In genomic region chr12:57175428-57176138, GRCh38 we compare ENCODE assay signal across 8 cellular contexts. TPM values are rescaled to one million over a fixed set of nuclear protein-coding genes. Genes with fewer than 3 reads are reported as not detected.
A peak's percentile ranks its signal among the peaks of the same experiment; 100 is the strongest.
DNase-seq lines count a peak whose midpoint lies in the region; ATAC-seq and TF ChIP-seq lines count a peak whose summit lies in the region.

No MANE protein-coding gene starts in this region.

- 63% methylated on average over 29 of the region's 29 CpGs for WGBS in liver

- no peaks in the 10 kb centered on the region for H3K27me3 ChIP-seq in liver (ENCODE audit: control insufficient read depth in 4 of 4, insufficient read depth in 4 of 4, low read length in 3 of 4)

- DNase-seq in NCI-H2081 (lab: John Stamatoyannopoulos, UW) (peak; percentile 84 to 94), dermis blood vessel endothelial cell (peak; percentile 78)
- peak; percentile 4 to 15 for DNase-seq in stimulated activated CD8-positive, alpha-beta memory T cell treated with anti-CD3 and anti-CD28 coated beads, Interleukin-15, amount 100 ng/mL, for 48 hours (ENCODE audit: low read depth in 2 of 2)

- no peak overlapping the region for H3K9ac ChIP-seq in liver (ENCODE audit: low read depth in 1 of 2, low read length in 2 of 2)

- no peaks in the 10 kb centered on the region for H3K9me3 ChIP-seq in liver (ENCODE audit: control insufficient read depth in 4 of 4, low read length in 3 of 4)

- peak; percentile 69 to 81 for TF ChIP-seq RAD21 in liver (IDR thresholded peaks at IDR 0.05)

- H3K4me1 ChIP-seq in liver (ENCODE audit: control insufficient read depth in 4 of 4, insufficient read depth in 4 of 4, low read length in 3 of 4), result no peaks in the 10 kb centered on the region

- H3K4me3 ChIP-seq in WI38 (ENCODE audit: low read depth, low read length), result no peak overlapping the region
- H3K4me3 ChIP-seq in liver (ENCODE audit: low read depth in 1 of 3, low read length in 3 of 3), result no peak overlapping the region

- no peak for TF ChIP-seq POLR2A in GM18505 (IDR thresholded peaks at IDR 0.05; ENCODE audit: borderline replicate concordance, extremely low read depth, insufficient read depth, insufficient read length)

- no peak overlapping the region for H3K27ac ChIP-seq in liver (ENCODE audit: low read depth in 1 of 2, low read length in 2 of 2)

- TF ChIP-seq CTCF in GM12874 (IDR thresholded peaks at IDR 0.05; ENCODE audit: insufficient read depth, low read depth, low read length) (peak; percentile 60), WI38 (IDR thresholded peaks at IDR 0.05; ENCODE audit: low read depth, low read length) (peak; percentile 75), liver (IDR thresholded peaks at IDR 0.05; ENCODE audit: low read depth, low read length, missing input control) (peak; percentile 50)

- ATAC-seq in GM18505 (IDR thresholded peaks at IDR 0.05; ENCODE audit: unreplicated experiment) (no peak), HG03565 (IDR thresholded peaks at IDR 0.05; ENCODE audit: unreplicated experiment) (no peak)

- peaks cover 32 to 93% (median 47%) of the 10 kb centered on the region in 4 donors for H3K36me3 ChIP-seq in liver (ENCODE audit: control insufficient read depth in 4 of 4, insufficient read depth in 3 of 4, low read depth in 1 of 4, low read length in 3 of 4)

TF ChIP-seq in liver, 16 proteins besides CTCF, POLR2A, EP300 and RAD21:
- TF ChIP-seq, protein P1, sequence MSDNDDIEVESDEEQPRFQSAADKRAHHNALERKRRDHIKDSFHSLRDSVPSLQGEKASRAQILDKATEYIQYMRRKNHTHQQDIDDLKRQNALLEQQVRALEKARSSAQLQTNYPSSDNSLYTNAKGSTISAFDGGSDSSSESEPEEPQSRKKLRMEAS (IDR thresholded peaks at IDR 0.05), result no peak
- TF ChIP-seq EGR1 (IDR thresholded peaks at IDR 0.05; ENCODE audit: low read depth in 2 of 2) (no peak), HNF4A (conservative IDR thresholded peaks at IDR 0.05) (no peak), TAF1 (conservative IDR thresholded peaks at IDR 0.05) (no peak), RXRA (IDR thresholded peaks at IDR 0.05) (no peak), HNF4G (IDR thresholded peaks at IDR 0.05) (no peak), GABPA (IDR thresholded peaks at IDR 0.05 in 1 of 2, conservative IDR thresholded peaks at IDR 0.05 in 1 of 2) (no peak), YY1 (IDR thresholded peaks at IDR 0.05) (no peak), SP1 (IDR thresholded peaks at IDR 0.05) (no peak), FOXA2 (IDR thresholded peaks at IDR 0.05) (no peak), NR2F2 (IDR thresholded peaks at IDR 0.05) (no peak), FOXA1 (IDR thresholded peaks at IDR 0.05) (no peak), JUND (IDR thresholded peaks at IDR 0.05) (no peak)
- TF ChIP-seq, protein P2, sequence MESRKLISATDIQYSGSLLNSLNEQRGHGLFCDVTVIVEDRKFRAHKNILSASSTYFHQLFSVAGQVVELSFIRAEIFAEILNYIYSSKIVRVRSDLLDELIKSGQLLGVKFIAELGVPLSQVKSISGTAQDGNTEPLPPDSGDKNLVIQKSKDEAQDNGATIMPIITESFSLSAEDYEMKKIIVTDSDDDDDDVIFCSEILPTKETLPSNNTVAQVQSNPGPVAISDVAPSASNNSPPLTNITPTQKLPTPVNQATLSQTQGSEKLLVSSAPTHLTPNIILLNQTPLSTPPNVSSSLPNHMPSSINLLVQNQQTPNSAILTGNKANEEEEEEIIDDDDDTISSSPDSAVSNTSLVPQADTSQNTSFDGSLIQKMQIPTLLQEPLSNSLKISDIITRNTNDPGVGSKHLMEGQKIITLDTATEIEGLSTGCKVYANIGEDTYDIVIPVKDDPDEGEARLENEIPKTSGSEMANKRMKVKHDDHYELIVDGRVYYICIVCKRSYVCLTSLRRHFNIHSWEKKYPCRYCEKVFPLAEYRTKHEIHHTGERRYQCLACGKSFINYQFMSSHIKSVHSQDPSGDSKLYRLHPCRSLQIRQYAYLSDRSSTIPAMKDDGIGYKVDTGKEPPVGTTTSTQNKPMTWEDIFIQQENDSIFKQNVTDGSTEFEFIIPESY (IDR thresholded peaks at IDR 0.05), result no peak
- TF ChIP-seq, protein P3, sequence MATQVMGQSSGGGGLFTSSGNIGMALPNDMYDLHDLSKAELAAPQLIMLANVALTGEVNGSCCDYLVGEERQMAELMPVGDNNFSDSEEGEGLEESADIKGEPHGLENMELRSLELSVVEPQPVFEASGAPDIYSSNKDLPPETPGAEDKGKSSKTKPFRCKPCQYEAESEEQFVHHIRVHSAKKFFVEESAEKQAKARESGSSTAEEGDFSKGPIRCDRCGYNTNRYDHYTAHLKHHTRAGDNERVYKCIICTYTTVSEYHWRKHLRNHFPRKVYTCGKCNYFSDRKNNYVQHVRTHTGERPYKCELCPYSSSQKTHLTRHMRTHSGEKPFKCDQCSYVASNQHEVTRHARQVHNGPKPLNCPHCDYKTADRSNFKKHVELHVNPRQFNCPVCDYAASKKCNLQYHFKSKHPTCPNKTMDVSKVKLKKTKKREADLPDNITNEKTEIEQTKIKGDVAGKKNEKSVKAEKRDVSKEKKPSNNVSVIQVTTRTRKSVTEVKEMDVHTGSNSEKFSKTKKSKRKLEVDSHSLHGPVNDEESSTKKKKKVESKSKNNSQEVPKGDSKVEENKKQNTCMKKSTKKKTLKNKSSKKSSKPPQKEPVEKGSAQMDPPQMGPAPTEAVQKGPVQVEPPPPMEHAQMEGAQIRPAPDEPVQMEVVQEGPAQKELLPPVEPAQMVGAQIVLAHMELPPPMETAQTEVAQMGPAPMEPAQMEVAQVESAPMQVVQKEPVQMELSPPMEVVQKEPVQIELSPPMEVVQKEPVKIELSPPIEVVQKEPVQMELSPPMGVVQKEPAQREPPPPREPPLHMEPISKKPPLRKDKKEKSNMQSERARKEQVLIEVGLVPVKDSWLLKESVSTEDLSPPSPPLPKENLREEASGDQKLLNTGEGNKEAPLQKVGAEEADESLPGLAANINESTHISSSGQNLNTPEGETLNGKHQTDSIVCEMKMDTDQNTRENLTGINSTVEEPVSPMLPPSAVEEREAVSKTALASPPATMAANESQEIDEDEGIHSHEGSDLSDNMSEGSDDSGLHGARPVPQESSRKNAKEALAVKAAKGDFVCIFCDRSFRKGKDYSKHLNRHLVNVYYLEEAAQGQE (IDR thresholded peaks at IDR 0.05), result no peak
- TF ChIP-seq, protein P4, sequence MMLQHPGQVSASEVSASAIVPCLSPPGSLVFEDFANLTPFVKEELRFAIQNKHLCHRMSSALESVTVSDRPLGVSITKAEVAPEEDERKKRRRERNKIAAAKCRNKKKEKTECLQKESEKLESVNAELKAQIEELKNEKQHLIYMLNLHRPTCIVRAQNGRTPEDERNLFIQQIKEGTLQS (IDR thresholded peaks at IDR 0.05), result no peak

RNA-seq across cellular contexts. Expression of gene LRP1-AS, which starts 28.2 kb away (rescaled TPM):
- total RNA-seq in dermis blood vessel endothelial cell, result not detected in 2 replicates
- not detected for total RNA-seq in liver
- not detected for polyA plus RNA-seq in liver

RNA-seq across cellular contexts. Expression of gene NXPH4, which starts 41.0 kb away (rescaled TPM):
- total RNA-seq in dermis blood vessel endothelial cell (0.51 TPM in 1 of 2 replicates, not detected in the other), liver (not detected)
- under 1 TPM in 1 of 2 donors, not detected in 1; 0.15 TPM for polyA plus RNA-seq in liver

RNA-seq across cellular contexts. Expression of gene LRP1, which starts 47.3 kb away (rescaled TPM):
- total RNA-seq in dermis blood vessel endothelial cell (1.7 and 3.2 TPM in 2 replicates), liver (100 to 1,000 TPM; 151 to 375 TPM)
- polyA plus RNA-seq in liver, result 100 to 1,000 TPM in 1 of 2 donors, 10 to 100 TPM in 1; 87.5 to 127 TPM

RNA-seq across cellular contexts. Expression of gene SHMT2, which starts 53.9 kb away (rescaled TPM):
- total RNA-seq in dermis blood vessel endothelial cell, result 140 and 291 TPM in 2 replicates
- total RNA-seq in liver, result 100 to 1,000 TPM in 1 of 2 donors, 10 to 100 TPM in 1; 66.7 to 236 TPM
- polyA plus RNA-seq in liver, result 100 to 1,000 TPM; 121 to 276 TPM

Comparison
In these comparisons a context has a peak if more than half of its experiments do, and no peak if none do; other contexts are left out.
1. DNase-seq: peak in every context shown above with its lines; median percentile 89 in NCI-H2081; 78 in dermis blood vessel endothelial cell; 10 in stimulated activated CD8-positive, alpha-beta memory T cell treated with anti-CD3 and anti-CD28 coated beads, Interleukin-15, amount 100 ng/mL, for 48 hours.
2. RNA of gene LRP1, which starts 47.3 kb away (total RNA-seq): 151 to 375 TPM in liver; 1.7 to 3.2 TPM in dermis blood vessel endothelial cell; every median in the first group is over 10 times any median in the second.
3. Peak in every context shown above with its lines, with median percentiles within 50 percentile points of each other: CTCF ChIP-seq.